ENCODE assay signal across 16 cellular contexts in the genomic region with DNA sequence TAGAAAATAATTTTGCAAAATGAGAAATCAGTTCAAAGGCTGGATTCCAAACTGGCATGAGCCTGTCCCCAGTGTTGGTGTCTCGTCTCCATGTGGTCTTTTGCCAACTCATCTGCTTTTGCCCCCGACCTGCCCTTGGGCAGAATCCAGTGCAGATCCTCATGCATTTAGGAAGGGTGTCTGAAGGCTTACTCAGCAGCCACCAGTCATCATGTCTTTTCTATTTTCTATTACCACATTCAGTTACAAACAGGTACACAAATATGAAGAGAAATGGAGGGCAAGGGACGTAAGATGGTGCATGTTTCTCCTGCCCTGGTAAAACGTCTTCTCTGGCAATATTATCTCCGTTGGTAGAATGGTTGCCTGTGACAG. TPM values are rescaled to one million over a fixed set of nuclear protein-coding genes. Genes with fewer than 3 reads are reported as not detected.
A peak's percentile ranks its signal among the peaks of the same experiment; 100 is the strongest.
DNase-seq lines count a peak whose midpoint lies in the region; ATAC-seq and TF ChIP-seq lines count a peak whose summit lies in the region.
"Had no signal": no experiment of that assay in that cellular context is flagged by ENCODE, and none has a peak within 500 bp of the region (broad histone marks: within the 10 kb centered on the region; RNA-seq: fewer than 3 reads in every experiment).

No MANE protein-coding gene starts in this region.

- H3K27ac Mint-ChIP-seq in activated CD4-positive, alpha-beta T cell treated with anti-CD3 and anti-CD28 coated beads, Interleukin-2, amount 10 ng/mL, durations not matched to agents 7 days and 5 days = no peak overlapping the region
- H3K27ac Mint-ChIP-seq: CD4-positive, alpha-beta T cell; GM23338 had no signal

- intact Hi-C loops in left ventricle myocardium inferior (cut with micrococcal nuclease) = no loop called here
- intact Hi-C loops in heart right ventricle (cut with DNase I) = no loop called here
- intact Hi-C loops in psoas muscle (cut with DNase I) = no loop called here

- DNase-seq in left ventricle myocardium inferior (no peak), heart right ventricle (no peak), RPMI7951 (ENCODE audit: low read depth) (peak; percentile 9), psoas muscle (no peak), NCI-H2227 (lab: John Stamatoyannopoulos, UW; ENCODE audit: unreplicated experiment) (no peak)
- DNase-seq in activated CD4-positive, alpha-beta T cell treated with anti-CD3 and anti-CD28 coated beads, Interleukin-2, amount 10 ng/mL, durations not matched to agents 7 days and 5 days = no peak
- DNase-seq: AML-193; Caco-2; CD4-positive, alpha-beta T cell; GDM1; HCEC 1CT had no signal

- WGBS in heart right ventricle, 2 donors = 83 to 87% methylated on average over 5 of the region's 5 CpGs
- WGBS in psoas muscle, 3 donors = 46 to 68% (median 56%) methylated on average over 5 of the region's 5 CpGs

- H3K4me1 Mint-ChIP-seq in activated CD4-positive, alpha-beta T cell treated with anti-CD3 and anti-CD28 coated beads, Interleukin-2, amount 10 ng/mL, durations not matched to agents 7 days and 5 days = no peaks in the 10 kb centered on the region
- H3K4me1 Mint-ChIP-seq: GM23338 had no signal

- peaks cover 29% of the 10 kb centered on the region for H3K4me1 ChIP-seq in left ventricle myocardium inferior
- H3K4me1 ChIP-seq in heart right ventricle = peaks cover 0 to 21% (median 4%) of the 10 kb centered on the region in 9 donors
- peaks cover 19% of the 10 kb centered on the region for H3K4me1 ChIP-seq in psoas muscle
- peaks cover 0 to 35% (median 15%) of the 10 kb centered on the region in 5 donors for H3K4me1 ChIP-seq in subcutaneous abdominal adipose tissue (ENCODE audit: control insufficient read depth in 5 of 5, insufficient read depth in 5 of 5, low read length in 5 of 5)
- H3K4me1 ChIP-seq: A549, Caco-2 had no signal

- TF ChIP-seq CTCF in left ventricle myocardium inferior (IDR thresholded peaks at IDR 0.05; ENCODE audit: borderline replicate concordance) (no peak), heart right ventricle (IDR thresholded peaks at IDR 0.05) (no peak), psoas muscle (IDR thresholded peaks at IDR 0.05) (no peak)

- H3K9me3 ChIP-seq in left ventricle myocardium inferior (replicated peaks) = peaks cover 10% of the 10 kb centered on the region
- H3K9me3 ChIP-seq in heart right ventricle = peaks cover 0 to 10% (median 5%) of the 10 kb centered on the region in 11 donors
- no peaks in the 10 kb centered on the region for H3K9me3 ChIP-seq in psoas muscle
- H3K9me3 ChIP-seq in subcutaneous abdominal adipose tissue (ENCODE audit: control insufficient read depth in 5 of 5, low read length in 5 of 5) = peaks cover 0 to 8% (median 7%) of the 10 kb centered on the region in 5 donors
- H3K9me3 ChIP-seq: Caco-2 had no signal

- H3K27ac ChIP-seq in left ventricle myocardium inferior (replicated peaks) (peak overlapping the region; percentile 88), heart right ventricle (no peak overlapping the region), psoas muscle (peak overlapping the region; percentile 80), subcutaneous abdominal adipose tissue (ENCODE audit: low read depth, low read length) (peak overlapping the region; percentile 66)
- H3K27ac ChIP-seq: 22Rv1, A549, C4-2B had no signal

- H3K36me3 Mint-ChIP-seq in activated CD4-positive, alpha-beta T cell treated with anti-CD3 and anti-CD28 coated beads, Interleukin-2, amount 10 ng/mL, durations not matched to agents 7 days and 5 days (ENCODE audit: low read depth) = no peaks in the 10 kb centered on the region

- H3K4me3 Mint-ChIP-seq in activated CD4-positive, alpha-beta T cell treated with anti-CD3 and anti-CD28 coated beads, Interleukin-2, amount 10 ng/mL, durations not matched to agents 7 days and 5 days = no peak overlapping the region
- H3K4me3 Mint-ChIP-seq: CD4-positive, alpha-beta T cell; GM23338 had no signal

- no peak overlapping the region for H3K4me3 ChIP-seq in left ventricle myocardium inferior
- H3K4me3 ChIP-seq in heart right ventricle = no peak overlapping the region
- H3K4me3 ChIP-seq in psoas muscle = no peak overlapping the region
- no peak overlapping the region for H3K4me3 ChIP-seq in subcutaneous abdominal adipose tissue (ENCODE audit: low read depth in 1 of 5, low read length in 5 of 5)
- H3K4me3 ChIP-seq: A549, GM23338 had no signal

- no peak overlapping the region for H3K9ac ChIP-seq in subcutaneous abdominal adipose tissue (ENCODE audit: low read length in 5 of 5)

- no peaks in the 10 kb centered on the region for H3K27me3 Mint-ChIP-seq in activated CD4-positive, alpha-beta T cell treated with anti-CD3 and anti-CD28 coated beads, Interleukin-2, amount 10 ng/mL, durations not matched to agents 7 days and 5 days
- H3K27me3 Mint-ChIP-seq: CD4-positive, alpha-beta T cell had no signal

- H3K27me3 ChIP-seq in left ventricle myocardium inferior (ENCODE audit: low read depth) (no peaks in the 10 kb centered on the region), heart right ventricle (no peaks in the 10 kb centered on the region), psoas muscle (ENCODE audit: insufficient read depth in 3 of 3, low read length in 2 of 3) (no peaks in the 10 kb centered on the region), subcutaneous abdominal adipose tissue (ENCODE audit: control insufficient read depth in 5 of 5, insufficient read depth in 4 of 5, low read length in 5 of 5) (no peaks in the 10 kb centered on the region)

- peaks cover 8% of the 10 kb centered on the region for H3K9me3 Mint-ChIP-seq in activated CD4-positive, alpha-beta T cell treated with anti-CD3 and anti-CD28 coated beads, Interleukin-2, amount 10 ng/mL, durations not matched to agents 7 days and 5 days
- H3K9me3 Mint-ChIP-seq: CD4-positive, alpha-beta T cell had no signal

- CTCF ChIA-PET in activated CD4-positive, alpha-beta T cell treated with anti-CD3 and anti-CD28 coated beads, Interleukin-2, amount 10 ng/mL, durations not matched to agents 7 days and 5 days (lab: Charles Lee) = interaction anchor here (0.8 kb wide), 1 partner anchor 147 kb away, joined by 3 read pairs; no protein-coding TSS in a partner anchor

- H3K36me3 ChIP-seq in left ventricle myocardium inferior (no peaks in the 10 kb centered on the region), heart right ventricle (no peaks in the 10 kb centered on the region), psoas muscle (ENCODE audit: insufficient read depth in 1 of 2, low read depth in 1 of 2) (no peaks in the 10 kb centered on the region), subcutaneous abdominal adipose tissue (ENCODE audit: control insufficient read depth in 5 of 5, insufficient read depth in 5 of 5, low read length in 5 of 5) (no peaks in the 10 kb centered on the region)

- POLR2A ChIA-PET in activated CD4-positive, alpha-beta T cell treated with anti-CD3 and anti-CD28 coated beads, Interleukin-2, amount 10 ng/mL, durations not matched to agents 7 days and 5 days (lab: Charles Lee) = no interaction called here

- ATAC-seq in heart right ventricle (no peak), psoas muscle (peak in 2 of 4 donors; percentile 40 to 45)
- ATAC-seq: A549, GM23338 had no signal

RNA-seq across cellular contexts. Expression of gene E2F6, which starts 43.5 kb away (rescaled TPM):
- 12.8 TPM for total RNA-seq in left ventricle myocardium inferior
- 10 to 100 TPM; 11.3 to 18.6 (median 14.6) TPM for total RNA-seq in heart right ventricle
- 10 to 100 TPM in 1 of 2 donors, 1 to 10 TPM in 1; 8.1 to 10.1 TPM for polyA plus RNA-seq in heart right ventricle
- 19.1 and 22.0 TPM in 2 replicates for total RNA-seq in RPMI7951 (2014; rRNA removed; shearing (Covaris generic))
- total RNA-seq in psoas muscle = 10 to 100 TPM; 19.5 to 38.4 (median 25.7) TPM
- polyA plus RNA-seq in psoas muscle = 10 to 100 TPM; 20.7 to 56.4 (median 31.3) TPM
- total RNA-seq in activated CD4-positive, alpha-beta T cell treated with anti-CD3 and anti-CD28 coated beads, Interleukin-2, amount 10 ng/mL, durations not matched to agents 7 days and 5 days = 1 to 10 TPM; 6.6 to 7.3 TPM

Comparison
In these comparisons a context has a peak if more than half of its experiments do, and no peak if none do; other contexts are left out.
1. H3K27ac ChIP-seq: peak in left ventricle myocardium inferior (single experiment), psoas muscle (single experiment) and subcutaneous abdominal adipose tissue (single experiment); none in heart right ventricle (0 of 10).